Comparison of ENCODE assay signal across 8 cellular contexts in genomic region chr11:67270256-67271211, GRCh38. TPM values are rescaled to one million over a fixed set of nuclear protein-coding genes. Genes with fewer than 3 reads are reported as not detected.
A peak's percentile ranks its signal among the peaks of the same experiment; 100 is the strongest.
DNase-seq lines count a peak whose midpoint lies in the region; ATAC-seq and TF ChIP-seq lines count a peak whose summit lies in the region.

No MANE protein-coding gene starts in this region.

- H4K20me1 ChIP-seq in mammary epithelial cell (ENCODE audit: insufficient read depth, low read length): no peaks in the 10 kb centered on the region

- no peak overlapping the region for H2AFZ ChIP-seq in mammary epithelial cell (ENCODE audit: low read depth, low read length)

- no peak overlapping the region for H3K4me3 ChIP-seq in mammary epithelial cell (replicated peaks in 1 of 3; ENCODE audit: insufficient read depth in 1 of 3, low read depth in 2 of 3, low read length in 3 of 3)
- peak overlapping the region; percentile 3 for H3K4me3 ChIP-seq in right cardiac atrium (ENCODE audit: low read length)
- peak overlapping the region; percentile 13 to 29 (median 24) for H3K4me3 ChIP-seq in gastrocnemius medialis

- no peaks in the 10 kb centered on the region for H3K27me3 Mint-ChIP-seq in MCF 10A (ENCODE audit: insufficient read depth, unreplicated experiment)
- no peaks in the 10 kb centered on the region for H3K27me3 Mint-ChIP-seq in activated naive CD4-positive, alpha-beta T cell treated with anti-CD3 and anti-CD28 coated beads, Interleukin-2, amount 50 U/mL, for 24 hours

- peaks cover 7% of the 10 kb centered on the region for H3K4me1 Mint-ChIP-seq in MCF 10A (ENCODE audit: insufficient read depth, unreplicated experiment)
- peaks cover 70% of the 10 kb centered on the region for H3K4me1 Mint-ChIP-seq in activated naive CD4-positive, alpha-beta T cell treated with anti-CD3 and anti-CD28 coated beads, Interleukin-2, amount 50 U/mL, for 24 hours

- H3K9me3 ChIP-seq in mammary epithelial cell (replicated peaks; ENCODE audit: insufficient read depth, low read length): no peaks in the 10 kb centered on the region
- no peaks in the 10 kb centered on the region for H3K9me3 ChIP-seq in right cardiac atrium (ENCODE audit: control insufficient read depth, low read length)
- H3K9me3 ChIP-seq in gastrocnemius medialis: no peaks in the 10 kb centered on the region

- H3K4me3 Mint-ChIP-seq in MCF 10A (ENCODE audit: unreplicated experiment): no peak overlapping the region
- peak overlapping the region; percentile 85 for H3K4me3 Mint-ChIP-seq in activated naive CD4-positive, alpha-beta T cell treated with anti-CD3 and anti-CD28 coated beads, Interleukin-2, amount 50 U/mL, for 24 hours

- ATAC-seq in right cardiac atrium: peak; percentile 2 to 14
- no peak for ATAC-seq in gastrocnemius medialis

- H3K36me3 ChIP-seq in mammary epithelial cell (ENCODE audit: insufficient read depth, low read length) (peaks cover 2% of the 10 kb centered on the region), gastrocnemius medialis (peaks cover 0 to 6% of the 10 kb centered on the region in 2 donors)

- no peak for TF ChIP-seq CTCF in MCF 10A (IDR thresholded peaks at IDR 0.05; ENCODE audit: unreplicated experiment)
- TF ChIP-seq CTCF in mammary epithelial cell (conservative IDR thresholded peaks at IDR 0.05 in 1 of 2, IDR thresholded peaks at IDR 0.05 in 1 of 2; ENCODE audit: extremely low read depth in 1 of 2, insufficient read depth in 1 of 2, low read depth in 1 of 2, low read length in 2 of 2): no peak
- TF ChIP-seq CTCF in gastrocnemius medialis (IDR thresholded peaks at IDR 0.05 in 4 of 5, conservative IDR thresholded peaks at IDR 0.05 in 1 of 5): no peak

- POLR2A ChIA-PET in MCF 10A (lab: Yijun Ruan, JAX): interaction anchor here (1.5 to 2.5 kb wide), 2 partner anchors 18 to 47 kb away, joined by 4 to 7 read pairs; partner anchors contain the start of gene ANKRD13D

- dilution Hi-C loops in mammary epithelial cell (cut with HindIII; ENCODE audit: low sequenced_read_pairs): loop anchor here (5.0 kb wide), 1 partner anchor 47 kb away; no protein-coding TSS in a partner anchor

- no peak overlapping the region for H3K27ac ChIP-seq in mammary epithelial cell (ENCODE audit: insufficient read depth, low read depth, low read length)
- peak overlapping the region; percentile 40 for H3K27ac ChIP-seq in right cardiac atrium (ENCODE audit: low read length)
- peak overlapping the region; percentile 24 to 89 (median 54) for H3K27ac ChIP-seq in gastrocnemius medialis

- no peak overlapping the region for H3K9ac ChIP-seq in mammary epithelial cell (ENCODE audit: insufficient read depth, low read length)

- H3K9me3 Mint-ChIP-seq in MCF 10A (ENCODE audit: unreplicated experiment): no peaks in the 10 kb centered on the region
- H3K9me3 Mint-ChIP-seq in activated naive CD4-positive, alpha-beta T cell treated with anti-CD3 and anti-CD28 coated beads, Interleukin-2, amount 50 U/mL, for 24 hours: no peaks in the 10 kb centered on the region

- DNase-seq in MCF 10A (ENCODE audit: unreplicated experiment) (no peak), mammary epithelial cell (no peak), right cardiac atrium (peak; percentile 60 to 84 (median 83)), gastrocnemius medialis (no peak), NCI-H1436 treated with DMSO at 0.1 percent for 48 hours (lab: John Stamatoyannopoulos, UW) (no peak), putamen (ENCODE audit: low spot score) (no peak), NCI-H82 treated with DMSO at 0.1 percent for 48 hours (lab: John Stamatoyannopoulos, UW; ENCODE audit: unreplicated experiment) (no peak)

- H3K27ac Mint-ChIP-seq in MCF 10A (ENCODE audit: low read depth, unreplicated experiment): peak overlapping the region; percentile 87
- peak overlapping the region; percentile 97 for H3K27ac Mint-ChIP-seq in activated naive CD4-positive, alpha-beta T cell treated with anti-CD3 and anti-CD28 coated beads, Interleukin-2, amount 50 U/mL, for 24 hours

- BruUV-seq in MCF 10A (replicated peaks; lab: Mats Ljungman, UMichigan) (no TSS peak), mammary epithelial cell (replicated peaks; lab: Mats Ljungman, UMichigan) (no TSS peak)

- H3K4me2 ChIP-seq in mammary epithelial cell (ENCODE audit: insufficient read depth, low read depth, low read length): no peak overlapping the region

- CTCF ChIA-PET in MCF 10A (lab: Yijun Ruan, JAX) (interaction anchor here (0.6 to 2.7 kb wide), 5 partner anchors 8 to 1223 kb away, joined by 3 to 10 read pairs (median 4); no protein-coding TSS in a partner anchor), mammary epithelial cell (lab: Charles Lee; ENCODE audit: low non-redundant PET) (no interaction called here)

- intact Hi-C loops in MCF 10A (cut with micrococcal nuclease) (no loop called here), mammary epithelial cell (cut with micrococcal nuclease) (no loop called here), right cardiac atrium (cut with DNase I) (no loop called here), gastrocnemius medialis (cut with DNase I; ENCODE audit: low total_unique reads) (no loop called here)

- in situ Hi-C loops in mammary epithelial cell (cut with MboI; ENCODE audit: low sequenced_read_pairs in 2 of 2) (no loop called here), gastrocnemius medialis (cut with MboI; ENCODE audit: low sequenced_read_pairs in 4 of 4) (no loop called here)

- no peak for TF ChIP-seq POLR2A in gastrocnemius medialis (IDR thresholded peaks at IDR 0.05)

- H3K79me2 ChIP-seq in mammary epithelial cell (ENCODE audit: insufficient read depth, low read length): peaks cover 87% of the 10 kb centered on the region

- H3K27me3 ChIP-seq in mammary epithelial cell (ENCODE audit: insufficient read depth, low read length): no peaks in the 10 kb centered on the region
- H3K27me3 ChIP-seq in right cardiac atrium (ENCODE audit: control insufficient read depth, insufficient read depth): no peaks in the 10 kb centered on the region
- H3K27me3 ChIP-seq in gastrocnemius medialis: no peaks in the 10 kb centered on the region

- peaks cover 7% of the 10 kb centered on the region for H3K36me3 Mint-ChIP-seq in MCF 10A (ENCODE audit: insufficient read depth, unreplicated experiment)
- no peaks in the 10 kb centered on the region for H3K36me3 Mint-ChIP-seq in activated naive CD4-positive, alpha-beta T cell treated with anti-CD3 and anti-CD28 coated beads, Interleukin-2, amount 50 U/mL, for 24 hours

- H3K4me1 ChIP-seq in mammary epithelial cell (ENCODE audit: insufficient read depth, low read length) (peaks cover 28% of the 10 kb centered on the region), right cardiac atrium (ENCODE audit: control insufficient read depth, insufficient read depth, low read length) (peaks cover 46% of the 10 kb centered on the region), gastrocnemius medialis (peaks cover 80 to 85% of the 10 kb centered on the region in 2 donors)

- WGBS in mammary epithelial cell (ENCODE audit: low coverage, missing lambda C conversion rate): 89% methylated on average over 25 of the region's 28 CpGs
- 33% methylated on average over 28 of the region's 28 CpGs for WGBS in right cardiac atrium

RNA-seq across cellular contexts. Expression of gene GRK2, which starts 4.3 kb away (rescaled TPM):
- 48.1 and 50.1 TPM in 2 replicates for total RNA-seq in MCF 10A (2022)
- 10 to 100 TPM; 31.7 to 55.4 TPM for total RNA-seq in mammary epithelial cell
- 37.8 TPM for polyA plus RNA-seq in mammary epithelial cell
- 81.3 TPM for polyA minus RNA-seq in mammary epithelial cell
- 10 to 100 TPM; 50.4 to 56.5 (median 52.5) TPM for total RNA-seq in right cardiac atrium
- 56.6 TPM for polyA plus RNA-seq in right cardiac atrium
- 10 to 100 TPM; 40.2 to 79.8 (median 68.4) TPM for total RNA-seq in gastrocnemius medialis

RNA-seq across cellular contexts. Expression of gene ANKRD13D, which starts 18.6 kb away (rescaled TPM):
- total RNA-seq in MCF 10A (2022) (39.7 and 46.2 TPM in 2 replicates), mammary epithelial cell (10 to 100 TPM; 25.7 to 56.7 TPM), right cardiac atrium (10 to 100 TPM; 20.0 to 25.3 (median 22.8) TPM), gastrocnemius medialis (10 to 100 TPM in 1 of 4 donors, 1 to 10 TPM in 3; 5.8 to 10.6 (median 9.7) TPM)
- polyA plus RNA-seq in mammary epithelial cell (29.0 TPM), right cardiac atrium (18.0 TPM)
- polyA minus RNA-seq in mammary epithelial cell: 34.7 TPM

RNA-seq across cellular contexts. Expression of gene SSH3, which starts 32.8 kb away (rescaled TPM):
- 31.7 and 38.0 TPM in 2 replicates for total RNA-seq in MCF 10A (2022)
- total RNA-seq in mammary epithelial cell: 10 to 100 TPM; 47.0 to 86.9 TPM
- 34.8 TPM for polyA plus RNA-seq in mammary epithelial cell
- polyA minus RNA-seq in mammary epithelial cell: 21.2 TPM
- 10 to 100 TPM; 23.9 to 25.9 (median 25.1) TPM for total RNA-seq in right cardiac atrium
- polyA plus RNA-seq in right cardiac atrium: 14.9 TPM
- 10 to 100 TPM in 2 of 4 donors, 1 to 10 TPM in 2; 7.9 to 16.3 (median 11.9) TPM for total RNA-seq in gastrocnemius medialis

Comparison
In these comparisons a context has a peak if more than half of its experiments do, and no peak if none do; other contexts are left out.
1. DNase-seq: peak in right cardiac atrium (3 of 3); none in MCF 10A (single experiment), mammary epithelial cell (single experiment), gastrocnemius medialis (0 of 2), NCI-H1436 treated with DMSO at 0.1 percent for 48 hours (single experiment), putamen (single experiment) and NCI-H82 treated with DMSO at 0.1 percent for 48 hours (single experiment).
2. H3K4me3 ChIP-seq: peak in right cardiac atrium (single experiment) and gastrocnemius medialis (4 of 4); none in mammary epithelial cell (0 of 3).
3. ATAC-seq: peak in right cardiac atrium (2 of 2); none in gastrocnemius medialis (0 of 2).